Comparison of ENCODE assay signal across 13 cellular contexts in the genomic region with DNA sequence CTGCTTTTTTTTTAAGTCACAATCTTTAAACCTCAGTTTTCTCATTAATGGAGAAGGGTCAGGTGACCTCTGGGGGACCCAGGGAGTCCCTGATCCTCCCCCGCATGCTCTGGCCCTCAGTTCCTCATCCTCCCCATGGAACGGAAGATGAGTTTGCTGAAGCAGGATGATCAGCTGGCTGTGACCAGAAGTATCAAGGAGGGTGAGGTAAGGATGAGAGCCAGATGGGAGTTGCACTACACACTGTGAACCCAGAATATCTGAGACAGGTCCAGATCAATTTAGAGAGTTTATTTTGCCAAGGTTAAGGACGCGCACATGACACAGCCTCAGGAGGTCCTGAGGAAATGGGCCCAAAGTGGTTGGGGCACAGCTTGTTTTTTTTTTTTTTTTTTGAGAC. TPM values are rescaled to one million over a fixed set of nuclear protein-coding genes. Genes with fewer than 3 reads are reported as not detected.
A peak's percentile ranks its signal among the peaks of the same experiment; 100 is the strongest.
DNase-seq lines count a peak whose midpoint lies in the region; ATAC-seq and TF ChIP-seq lines count a peak whose summit lies in the region.
"Had no signal": no experiment of that assay in that cellular context is flagged by ENCODE, and none has a peak within 500 bp of the region (broad histone marks: within the 10 kb centered on the region; RNA-seq: fewer than 3 reads in every experiment).

No MANE protein-coding gene starts in this region.

- H3K27me3 Mint-ChIP-seq in CD14-positive monocyte (ENCODE audit: low read depth in 3 of 3) (peaks cover 0 to 2% (median 1%) of the 10 kb centered on the region in 3 donors), nephron progenitor cell (ENCODE audit: low read depth, poor library complexity) (no peaks in the 10 kb centered on the region)
- H3K27me3 Mint-ChIP-seq in dendritic cell treated with granulocyte-macrophage colony-stimulating factor and Interleukin-4, amounts not matched to agents 40 ng/mL and 50 ng/mL, for 4 days = no peaks in the 10 kb centered on the region
- H3K27me3 Mint-ChIP-seq: activated CD8-positive, alpha-beta memory T cell treated with anti-CD3 and anti-CD28 coated beads, Interleukin-2, amount 10 ng/mL, durations not matched to agents 7 days and 5 days; natural killer cell treated with Interleukin-12 subunit alpha and Interleukin-12 subunit beta and Interleukin-15 and Interleukin-18, amount 100 ng/mL, for 72 hours had no signal

- peaks cover 0 to 3% (median 0%) of the 10 kb centered on the region in 7 donors for H3K9me3 Mint-ChIP-seq in CD14-positive monocyte
- H3K9me3 Mint-ChIP-seq in dendritic cell treated with granulocyte-macrophage colony-stimulating factor and Interleukin-4, amounts not matched to agents 40 ng/mL and 50 ng/mL, for 4 days = no peaks in the 10 kb centered on the region
- no peaks in the 10 kb centered on the region for H3K9me3 Mint-ChIP-seq in nephron progenitor cell
- H3K9me3 Mint-ChIP-seq: natural killer cell treated with Interleukin-12 subunit alpha and Interleukin-12 subunit beta and Interleukin-15 and Interleukin-18, amount 100 ng/mL, for 72 hours had no signal

- H3K27ac Mint-ChIP-seq in CD14-positive monocyte (peak overlapping the region; percentile 86 to 100 (median 97)), nephron progenitor cell (peak overlapping the region; percentile 79)
- peak overlapping the region; percentile 78 for H3K27ac Mint-ChIP-seq in dendritic cell treated with granulocyte-macrophage colony-stimulating factor and Interleukin-4, amounts not matched to agents 40 ng/mL and 50 ng/mL, for 4 days
- H3K27ac Mint-ChIP-seq: activated CD8-positive, alpha-beta memory T cell treated with anti-CD3 and anti-CD28 coated beads, Interleukin-2, amount 10 ng/mL, durations not matched to agents 7 days and 5 days; natural killer cell treated with Interleukin-12 subunit alpha and Interleukin-12 subunit beta and Interleukin-15 and Interleukin-18, amount 100 ng/mL, for 72 hours had no signal

- H3K4me1 Mint-ChIP-seq in CD14-positive monocyte (peaks cover 80% of the 10 kb centered on the region), nephron progenitor cell (peaks cover 58% of the 10 kb centered on the region)
- H3K4me1 Mint-ChIP-seq in dendritic cell treated with granulocyte-macrophage colony-stimulating factor and Interleukin-4, amounts not matched to agents 40 ng/mL and 50 ng/mL, for 4 days (ENCODE audit: low read depth) = peaks cover 74% of the 10 kb centered on the region

- no peak for ATAC-seq in GM19463 (IDR thresholded peaks at IDR 0.05; ENCODE audit: unreplicated experiment)
- no peak for ATAC-seq in GM21723 (IDR thresholded peaks at IDR 0.05; ENCODE audit: unreplicated experiment)
- ATAC-seq: activated CD8-positive, alpha-beta memory T cell treated with anti-CD3 and anti-CD28 coated beads, Interleukin-2, amount 10 ng/mL, durations not matched to agents 7 days and 5 days; natural killer cell treated with Interleukin-12 subunit alpha and Interleukin-12 subunit beta and Interleukin-15 and Interleukin-18, amount 100 ng/mL, for 72 hours had no signal

- intact Hi-C loops in CD14-positive monocyte (cut with micrococcal nuclease) = loop anchor here in 1 of 2 donors (5.0 kb wide), 2 partner anchors 33 to 37 kb away; partner anchors contain the start of gene CTDSP1
- intact Hi-C loops in dendritic cell treated with granulocyte-macrophage colony-stimulating factor and Interleukin-4, amounts not matched to agents 40 ng/mL and 50 ng/mL, for 4 days (cut with micrococcal nuclease) = loop anchor here (2.0 kb wide), 1 partner anchor 34 kb away; no protein-coding TSS in a partner anchor

- H3K4me3 Mint-ChIP-seq in CD14-positive monocyte (peak overlapping the region in 1 of 2 donors; percentile 36), nephron progenitor cell (no peak overlapping the region)
- H3K4me3 Mint-ChIP-seq in dendritic cell treated with granulocyte-macrophage colony-stimulating factor and Interleukin-4, amounts not matched to agents 40 ng/mL and 50 ng/mL, for 4 days = peak overlapping the region; percentile 49
- H3K4me3 Mint-ChIP-seq: activated CD8-positive, alpha-beta memory T cell treated with anti-CD3 and anti-CD28 coated beads, Interleukin-2, amount 10 ng/mL, durations not matched to agents 7 days and 5 days; natural killer cell treated with Interleukin-12 subunit alpha and Interleukin-12 subunit beta and Interleukin-15 and Interleukin-18, amount 100 ng/mL, for 72 hours had no signal

- TF ChIP-seq CTCF in CD14-positive monocyte (IDR thresholded peaks at IDR 0.05) (no peak), nephron progenitor cell (IDR thresholded peaks at IDR 0.05) (no peak)

- peak; percentile 89 for DNase-seq in CD14-positive monocyte (ENCODE audit: low spot score)
- DNase-seq in MV-4-11 (lab: John Stamatoyannopoulos, UW) = peak; percentile 72
- no peak for DNase-seq in nephron progenitor cell
- no peak for DNase-seq in foreskin melanocyte
- DNase-seq in stimulated activated naive CD4-positive, alpha-beta T cell (lab: John Stamatoyannopoulos, UW) = no peak
- DNase-seq: activated CD4-positive, CD25-positive, alpha-beta regulatory T cell; activated CD8-positive, alpha-beta memory T cell treated with anti-CD3 and anti-CD28 coated beads, Interleukin-2, amount 10 ng/mL, durations not matched to agents 7 days and 5 days; activated gamma-delta T cell treated with Interleukin-2 at 50 U/mL for 16 hours; NCI-H187 treated with DMSO at 0.1 percent for 48 hours had no signal

- peaks cover 0 to 4% of the 10 kb centered on the region in 2 donors for H3K36me3 Mint-ChIP-seq in CD14-positive monocyte
- no peaks in the 10 kb centered on the region for H3K36me3 Mint-ChIP-seq in dendritic cell treated with granulocyte-macrophage colony-stimulating factor and Interleukin-4, amounts not matched to agents 40 ng/mL and 50 ng/mL, for 4 days (ENCODE audit: low read depth)
- H3K36me3 Mint-ChIP-seq in nephron progenitor cell (ENCODE audit: low read depth) = peaks cover 4% of the 10 kb centered on the region
- H3K36me3 Mint-ChIP-seq: activated CD8-positive, alpha-beta memory T cell treated with anti-CD3 and anti-CD28 coated beads, Interleukin-2, amount 10 ng/mL, durations not matched to agents 7 days and 5 days; natural killer cell treated with Interleukin-12 subunit alpha and Interleukin-12 subunit beta and Interleukin-15 and Interleukin-18, amount 100 ng/mL, for 72 hours had no signal

RNA-seq across cellular contexts. Expression of gene CATIP, which starts 3.8 kb away (rescaled TPM):
- 1 to 10 TPM; 2.9 to 5.5 TPM for polyA plus RNA-seq in CD14-positive monocyte

RNA-seq across cellular contexts. Expression of gene SLC11A1, which starts 21.6 kb away (rescaled TPM):
- 100 to 1,000 TPM; 184 to 352 TPM for polyA plus RNA-seq in CD14-positive monocyte

RNA-seq across cellular contexts. Expression of gene CTDSP1, which starts 39.2 kb away (rescaled TPM):
- 10 to 100 TPM; 46.4 to 49.9 TPM for polyA plus RNA-seq in CD14-positive monocyte

RNA-seq across cellular contexts. Expression of gene VIL1, which starts 58.5 kb away (rescaled TPM):
- not detected for polyA plus RNA-seq in CD14-positive monocyte

Comparison
In these comparisons a context has a peak if more than half of its experiments do, and no peak if none do; other contexts are left out.
1. DNase-seq: peak in CD14-positive monocyte (single experiment) and MV-4-11 (single experiment); none in nephron progenitor cell (single experiment), foreskin melanocyte (single experiment) and stimulated activated naive CD4-positive, alpha-beta T cell (0 of 6).
2. Peak in every context shown above with its lines, with median percentiles within 50 percentile points of each other: H3K27ac Mint-ChIP-seq.